In the genomic region with DNA sequence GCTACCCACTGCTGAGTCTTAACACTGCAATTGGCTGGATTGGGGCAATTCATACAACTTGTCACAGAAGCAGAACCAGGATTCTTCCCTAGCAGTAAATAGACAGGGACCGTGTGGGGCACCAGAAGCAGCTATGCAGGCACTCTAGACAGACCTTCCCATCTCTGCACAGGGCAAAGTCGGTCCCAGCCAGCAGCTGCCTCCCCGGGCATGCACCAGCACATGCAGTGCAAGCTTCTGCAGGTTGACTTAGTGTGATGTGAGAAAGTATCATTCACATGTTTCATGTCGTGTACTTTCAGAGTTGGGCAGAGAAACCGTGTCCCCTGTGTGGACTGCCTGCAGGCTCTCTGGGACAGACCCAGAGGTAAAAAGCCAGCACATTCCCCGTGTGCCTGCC, we compare ENCODE assay signal across 24 cellular contexts.
"Had no signal": no experiment of that assay in that cellular context is flagged by ENCODE, and none has a peak within 500 bp of the region (broad histone marks: within the 10 kb centered on the region; RNA-seq: fewer than 3 reads in every experiment).

No MANE protein-coding gene starts in this region.

- H3K27ac ChIP-seq: left lung, lower lobe of right lung, neutrophil, parathyroid adenoma, psoas muscle, right lobe of liver, tibial nerve, vagina had no signal

- FAIRE-seq: kidney had no signal

- DNase-seq: hippocampal formation; kidney; left colon; left lung; lower lobe of right lung; mammary epithelial cell; mesenchymal stem cell; naive thymus-derived CD8-positive, alpha-beta T cell; occipital lobe; psoas muscle; right lobe of liver; stimulated activated CD4-positive, alpha-beta T cell treated with anti-CD3 and anti-CD28 coated beads, Interleukin-1b, Interleukin-23, amount 100 ng/mL, for 48 hours; stimulated activated CD4-positive, alpha-beta T cell treated with anti-CD3 and anti-CD28 coated beads, Interleukin-2, amount 100 ng/mL, for 48 hours; stimulated activated CD4-positive, alpha-beta T cell treated with anti-CD3 and anti-CD28 coated beads, Interleukin-4, amount 100 ng/mL, for 4 hours; stimulated activated CD8-positive, alpha-beta memory T cell treated with anti-CD3 and anti-CD28 coated beads, Interleukin-4, amount 100 ng/mL, for 48 hours; stimulated activated naive CD4-positive, alpha-beta T cell treated with Interleukin-2 at 50 U/mL for 16 hours; stimulated activated naive CD8-positive, alpha-beta T cell treated with anti-CD3 and anti-CD28 coated beads, Interleukin-15, amount 100 ng/mL, for 72 hours; substantia nigra had no signal

- H3K4me3 ChIP-seq: left lung, lower lobe of right lung, psoas muscle, right lobe of liver, smooth muscle cell, tibial nerve, vagina had no signal

- H3K79me2 ChIP-seq: parathyroid adenoma had no signal

- H3K4me2 ChIP-seq: smooth muscle cell had no signal

- H2AFZ ChIP-seq: parathyroid adenoma had no signal

- H3K36me3 ChIP-seq: left lung, lower lobe of right lung, neutrophil, right lobe of liver, tibial nerve, vagina had no signal

- H3K9ac ChIP-seq: parathyroid adenoma had no signal

- H3K9me3 ChIP-seq: neutrophil, right lobe of liver, vagina had no signal

- ATAC-seq: left colon; left lung; lower lobe of right lung; naive thymus-derived CD8-positive, alpha-beta T cell; psoas muscle; right lobe of liver; stimulated activated memory B cell treated with anti-CD40 and anti-IgM and Interleukin-4, amounts not matched to agents 10 μg/mL and 1 μg/mL and 100 μg/mL, for 72 hours; stimulated activated naive CD8-positive, alpha-beta T cell treated with anti-CD3 and anti-CD28 coated beads, Interleukin-15, amount 100 ng/mL, for 72 hours had no signal

- H3K27me3 ChIP-seq: left lung, neutrophil, right lobe of liver, tibial nerve, vagina had no signal

- H3K4me1 ChIP-seq: lower lobe of right lung, parathyroid adenoma, psoas muscle, right lobe of liver, vagina had no signal
